In genomic region chr1:41278076-41278475, GRCh38 we compare ENCODE assay signal across 17 cellular contexts.
"Had no signal": no experiment of that assay in that cellular context is flagged by ENCODE, and none has a peak within 500 bp of the region (broad histone marks: within the 10 kb centered on the region; RNA-seq: fewer than 3 reads in every experiment).

No MANE protein-coding gene starts in this region.

- DNase-seq: activated CD4-positive, alpha-beta T cell treated with anti-CD3 and anti-CD28 coated beads, Interleukin-2, amount 50 U/mL, for 4 hours; activated gamma-delta T cell treated with Interleukin-2 at 50 U/mL for 16 hours; activated T-cell treated with anti-CD3 and anti-CD28 coated beads for 4 hours; dermis blood vessel endothelial cell; effector memory CD4-positive, alpha-beta T cell; naive thymus-derived CD8-positive, alpha-beta T cell; right lobe of liver; small intestine; stimulated activated CD4-positive, alpha-beta T cell treated with anti-CD3 and anti-CD28 coated beads, Interleukin-4, amount 100 ng/mL, for 1 hour; testis; upper lobe of left lung had no signal

- ATAC-seq: activated naive CD4-positive, alpha-beta T cell treated with anti-CD3 and anti-CD28 coated beads, Interleukin-2, amount 50 U/mL, for 72 hours; naive thymus-derived CD8-positive, alpha-beta T cell; right lobe of liver had no signal

- H3K36me3 ChIP-seq: adrenal gland, cardiac muscle cell, esophagus muscularis mucosa, pancreas, right lobe of liver, upper lobe of left lung had no signal

- H3K4me3 ChIP-seq: adrenal gland, cardiac muscle cell, esophagus muscularis mucosa, pancreas, right lobe of liver, testis, upper lobe of left lung had no signal

- H3K9me3 Mint-ChIP-seq: activated naive CD4-positive, alpha-beta T cell treated with anti-CD3 and anti-CD28 coated beads, Interleukin-2, amount 50 U/mL, for 72 hours; activated T-helper 1 cell treated with anti-CD3 and anti-CD28 coated beads, Interleukin-12 subunit alpha, Interleukin-12 subunit beta, Interleukin-2, Interleukin-4 antibody, amounts not matched to agents 30 ng/mL and 10 ng/mL and 1 ng/mL, durations not matched to agents 14 hours and 24 hours and 36 hours; naive thymus-derived CD8-positive, alpha-beta T cell had no signal

- H3K4me3 Mint-ChIP-seq: activated T-helper 1 cell treated with anti-CD3 and anti-CD28 coated beads, Interleukin-12 subunit alpha, Interleukin-12 subunit beta, Interleukin-2, Interleukin-4 antibody, amounts not matched to agents 30 ng/mL and 10 ng/mL and 1 ng/mL, durations not matched to agents 14 hours and 24 hours and 36 hours; naive thymus-derived CD8-positive, alpha-beta T cell had no signal

- H3K9me3 ChIP-seq: adrenal gland, esophagus muscularis mucosa, pancreas, right lobe of liver, testis, upper lobe of left lung had no signal

- H3K4me1 ChIP-seq: pancreas, right lobe of liver had no signal

- H3K27ac Mint-ChIP-seq: activated naive CD4-positive, alpha-beta T cell treated with anti-CD3 and anti-CD28 coated beads, Interleukin-2, amount 50 U/mL, for 72 hours; activated T-helper 1 cell treated with anti-CD3 and anti-CD28 coated beads, Interleukin-12 subunit alpha, Interleukin-12 subunit beta, Interleukin-2, Interleukin-4 antibody, amounts not matched to agents 30 ng/mL and 10 ng/mL and 1 ng/mL, durations not matched to agents 14 hours and 24 hours and 36 hours; naive thymus-derived CD8-positive, alpha-beta T cell had no signal

- H3K27ac ChIP-seq: adrenal gland, cardiac muscle cell, esophagus muscularis mucosa, right lobe of liver, testis, upper lobe of left lung had no signal

- H3K36me3 Mint-ChIP-seq: activated naive CD4-positive, alpha-beta T cell treated with anti-CD3 and anti-CD28 coated beads, Interleukin-2, amount 50 U/mL, for 72 hours; naive thymus-derived CD8-positive, alpha-beta T cell had no signal

- H3K27me3 ChIP-seq: adrenal gland, pancreas, right lobe of liver, testis, upper lobe of left lung had no signal
